ENCODE assay signal across 1 cellular context in the genomic region with DNA sequence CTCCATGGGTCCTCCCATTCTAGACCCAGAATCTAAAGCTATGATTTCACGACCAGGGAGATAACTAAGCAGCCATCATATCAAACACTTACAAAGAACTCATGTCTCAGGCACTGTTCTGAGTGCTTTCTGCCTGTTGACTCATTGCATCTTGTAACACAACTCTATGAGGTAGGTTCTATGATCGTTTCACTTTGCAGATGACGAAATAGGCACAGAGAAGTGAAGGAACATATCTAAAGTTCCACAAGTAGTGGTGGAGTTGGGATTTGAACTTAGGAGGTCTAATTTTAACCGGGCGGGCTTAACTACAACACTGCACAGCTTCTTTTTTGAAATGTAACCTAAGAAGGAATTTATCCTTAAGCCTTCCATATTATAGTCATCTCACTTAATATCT.
TF ChIP-seq lines count a peak whose summit lies in the region.

No MANE protein-coding gene starts in this region.

TF ChIP-seq in HepG2, 621 proteins besides CTCF, POLR2A, EP300 and RAD21:
- TF ChIP-seq GTF2F1 (IDR thresholded peaks at IDR 0.05; ENCODE audit: low read length): no peak
- TF ChIP-seq POLR2G (IDR thresholded peaks at IDR 0.05; ENCODE audit: low read depth, low read length): 0 out of 2 replicates have a peak, but pooled peaks have one; percentile 8
- no peak for TF ChIP-seq ZNF644 (CRISPR knock-in tag; IDR thresholded peaks at IDR 0.05; ENCODE audit: low read depth)
- TF ChIP-seq ZNF713 (CRISPR knock-in tag; IDR thresholded peaks at IDR 0.05): no peak
- no peak for TF ChIP-seq ISL2 (CRISPR knock-in tag; IDR thresholded peaks at IDR 0.05)
- TF ChIP-seq SOX5 (CRISPR knock-in tag; IDR thresholded peaks at IDR 0.05; ENCODE audit: borderline replicate concordance): no peak
- TF ChIP-seq TOPORS (CRISPR knock-in tag; IDR thresholded peaks at IDR 0.05): no peak
- peak; percentile 53; the same call in 1 of the 2 replicates for TF ChIP-seq CEBPB (IDR thresholded peaks at IDR 0.05; ENCODE audit: borderline replicate concordance, low read depth, low read length)
- peak; percentile 72 for TF ChIP-seq RBFOX2 (IDR thresholded peaks at IDR 0.05; ENCODE audit: low read depth, low read length)
- TF ChIP-seq AKNA (CRISPR knock-in tag; IDR thresholded peaks at IDR 0.05; ENCODE audit: borderline replicate concordance): no peak
- TF ChIP-seq MED8 (CRISPR knock-in tag; IDR thresholded peaks at IDR 0.05; ENCODE audit: insufficient replicate concordance): no peak
- 0 out of 2 replicates have a peak, but pooled peaks have one; percentile 24 for TF ChIP-seq CEBPG (CRISPR knock-in tag; IDR thresholded peaks at IDR 0.05)
- TF ChIP-seq AGO2 (optimal IDR thresholded peaks at IDR 0.05; ENCODE audit: low read depth, low read length): peak; percentile 29
- no peak for TF ChIP-seq KMT2B (CRISPR knock-in tag; IDR thresholded peaks at IDR 0.05)
- TF ChIP-seq NRL (CRISPR knock-in tag; IDR thresholded peaks at IDR 0.05; ENCODE audit: borderline replicate concordance): no peak
- no peak for TF ChIP-seq CAMTA2 (CRISPR knock-in tag; IDR thresholded peaks at IDR 0.05; ENCODE audit: borderline replicate concordance)
- no peak for TF ChIP-seq HOXA7 (CRISPR knock-in tag; IDR thresholded peaks at IDR 0.05)
- TF ChIP-seq PRDM4 (CRISPR knock-in tag; IDR thresholded peaks at IDR 0.05; ENCODE audit: borderline replicate concordance): no peak
- TF ChIP-seq, protein P1, sequence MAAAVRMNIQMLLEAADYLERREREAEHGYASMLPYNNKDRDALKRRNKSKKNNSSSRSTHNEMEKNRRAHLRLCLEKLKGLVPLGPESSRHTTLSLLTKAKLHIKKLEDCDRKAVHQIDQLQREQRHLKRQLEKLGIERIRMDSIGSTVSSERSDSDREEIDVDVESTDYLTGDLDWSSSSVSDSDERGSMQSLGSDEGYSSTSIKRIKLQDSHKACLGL (CRISPR knock-in tag; IDR thresholded peaks at IDR 0.05): no peak
- TF ChIP-seq ZNF17 (CRISPR knock-in tag; IDR thresholded peaks at IDR 0.05): no peak
